26 cellular contexts compared by ENCODE assay signal in genomic region chr11:118222437-118222836, GRCh38. TPM values are rescaled to one million over a fixed set of nuclear protein-coding genes. Genes with fewer than 3 reads are reported as not detected.
DNase-seq lines count a peak whose midpoint lies in the region; ATAC-seq and TF ChIP-seq lines count a peak whose summit lies in the region.
"Had no signal": no experiment of that assay in that cellular context is flagged by ENCODE, and none has a peak within 500 bp of the region (broad histone marks: within the 10 kb centered on the region; RNA-seq: fewer than 3 reads in every experiment).

No MANE protein-coding gene starts in this region.

- no peak for TF ChIP-seq CTCF in CD4-positive, alpha-beta T cell (IDR thresholded peaks at IDR 0.05)
- TF ChIP-seq CTCF in esophagus muscularis mucosa (IDR thresholded peaks at IDR 0.05): no peak
- TF ChIP-seq CTCF in GM13977 (IDR thresholded peaks at IDR 0.05; ENCODE audit: extremely low read depth, insufficient read depth, missing control alignments): no peak

- H3K4me1 Mint-ChIP-seq in activated CD4-positive, alpha-beta T cell treated with anti-CD3 and anti-CD28 coated beads, Interleukin-2, amount 10 ng/mL, durations not matched to agents 24 days and 14 days: peaks cover 79% of the 10 kb centered on the region
- peaks cover 82% of the 10 kb centered on the region for H3K4me1 Mint-ChIP-seq in CD4-positive, alpha-beta T cell (ENCODE audit: low read depth)
- peaks cover 84% of the 10 kb centered on the region for H3K4me1 Mint-ChIP-seq in activated naive CD8-positive, alpha-beta T cell (ENCODE audit: low read depth)
- peaks cover 59 to 97% (median 85%) of the 10 kb centered on the region in 7 donors for H3K4me1 Mint-ChIP-seq in naive thymus-derived CD4-positive, alpha-beta T cell
- H3K4me1 Mint-ChIP-seq: brain had no signal

- CTCF ChIA-PET in CD4-positive, alpha-beta T cell (lab: Charles Lee): interaction anchor here (0.8 to 5.1 kb wide), 3 partner anchors 12 to 24 kb away, joined by 4 to 24 read pairs (median 6); no protein-coding TSS in a partner anchor
- CTCF ChIA-PET in naive thymus-derived CD4-positive, alpha-beta T cell (lab: Charles Lee): interaction anchor here (0.6 to 1.5 kb wide), 5 partner anchors 20 to 73 kb away, joined by 3 to 8 read pairs (median 4); no protein-coding TSS in a partner anchor

- DNase-seq in activated CD4-positive, alpha-beta T cell treated with anti-CD3 and anti-CD28 coated beads, Interleukin-2, amount 10 ng/mL, durations not matched to agents 24 days and 14 days: no peak
- DNase-seq in activated CD4-positive, alpha-beta T cell treated with anti-CD3 and anti-CD28 coated beads, Interleukin-2, amount 50 U/mL, for 48 hours: no peak
- DNase-seq in CD4-positive, alpha-beta T cell: no peak
- DNase-seq in naive thymus-derived CD4-positive, alpha-beta T cell: no peak
- no peak for DNase-seq in esophagus muscularis mucosa (ENCODE audit: extremely low spot score)
- DNase-seq in GM13977 (ENCODE audit: low spot score): no peak
- DNase-seq: activated CD4-positive, alpha-beta T cell treated with anti-CD3 and anti-CD28 coated beads for 1 hour; BE2C; foreskin fibroblast; heart left ventricle; kidney glomerular epithelial cell; NCI-H1436 treated with DMSO at 0.1 percent for 48 hours; NCI-H524; NK-92 treated with Interleukin-12 subunit alpha and Interleukin-12 subunit beta, amount 100 ng/mL, for 24 hours; nucleus accumbens; SHP77 treated with DMSO at 0.1 percent for 48 hours had no signal

- peaks cover 74 to 78% of the 10 kb centered on the region in 2 donors for H3K4me1 ChIP-seq in naive thymus-derived CD4-positive, alpha-beta T cell (ENCODE audit: control insufficient read depth in 2 of 2, insufficient read depth in 2 of 2, low read length in 2 of 2)
- H3K4me1 ChIP-seq in esophagus muscularis mucosa: no peaks in the 10 kb centered on the region
- H3K4me1 ChIP-seq: BE2C had no signal

- no peak overlapping the region for H3K4me3 ChIP-seq in naive thymus-derived CD4-positive, alpha-beta T cell (ENCODE audit: low read length)
- no peak overlapping the region for H3K4me3 ChIP-seq in esophagus muscularis mucosa

- POLR2A ChIA-PET in CD4-positive, alpha-beta T cell (lab: Charles Lee): interaction anchor here (1.2 to 1.6 kb wide), 2 partner anchors 17 to 25 kb away, joined by 3 to 5 read pairs; no protein-coding TSS in a partner anchor
- POLR2A ChIA-PET in naive thymus-derived CD4-positive, alpha-beta T cell (lab: Charles Lee): interaction anchor here (0.6 to 1.5 kb wide), 9 partner anchors 9 to 113 kb away, joined by 3 to 6 read pairs (median 3); partner anchors contain the start of gene MPZL3

- H3K4me3 Mint-ChIP-seq in activated CD4-positive, alpha-beta T cell treated with anti-CD3 and anti-CD28 coated beads, Interleukin-2, amount 10 ng/mL, durations not matched to agents 24 days and 14 days: peak overlapping the region; percentile 78
- H3K4me3 Mint-ChIP-seq in CD4-positive, alpha-beta T cell: peak overlapping the region; percentile 81
- H3K4me3 Mint-ChIP-seq in activated naive CD8-positive, alpha-beta T cell: peak overlapping the region; percentile 98
- H3K4me3 Mint-ChIP-seq in naive thymus-derived CD4-positive, alpha-beta T cell: peak overlapping the region in 9 of 10 donors; percentile 75 to 93 (median 83)
- H3K4me3 Mint-ChIP-seq: brain had no signal

- WGBS in esophagus muscularis mucosa: 58% methylated on average over 4 of the region's 4 CpGs

- peaks cover 10% of the 10 kb centered on the region for H3K9me3 Mint-ChIP-seq in activated CD4-positive, alpha-beta T cell treated with anti-CD3 and anti-CD28 coated beads, Interleukin-2, amount 10 ng/mL, durations not matched to agents 24 days and 14 days
- no peaks in the 10 kb centered on the region for H3K9me3 Mint-ChIP-seq in CD4-positive, alpha-beta T cell
- H3K9me3 Mint-ChIP-seq in activated naive CD8-positive, alpha-beta T cell (ENCODE audit: low read depth): peaks cover 7% of the 10 kb centered on the region
- no peaks in the 10 kb centered on the region for H3K9me3 Mint-ChIP-seq in naive thymus-derived CD4-positive, alpha-beta T cell
- H3K9me3 Mint-ChIP-seq: brain had no signal

- peak overlapping the region; percentile 93 for H3K27ac Mint-ChIP-seq in activated CD4-positive, alpha-beta T cell treated with anti-CD3 and anti-CD28 coated beads, Interleukin-2, amount 10 ng/mL, durations not matched to agents 24 days and 14 days
- no peak overlapping the region for H3K27ac Mint-ChIP-seq in CD4-positive, alpha-beta T cell
- H3K27ac Mint-ChIP-seq in activated naive CD8-positive, alpha-beta T cell: no peak overlapping the region
- peak overlapping the region in 6 of 9 donors; percentile 82 to 95 (median 92) for H3K27ac Mint-ChIP-seq in naive thymus-derived CD4-positive, alpha-beta T cell
- H3K27ac Mint-ChIP-seq: brain had no signal

- no peaks in the 10 kb centered on the region for H3K27me3 ChIP-seq in CD4-positive, alpha-beta T cell (ENCODE audit: control insufficient read depth, insufficient read depth, low read length)
- no peaks in the 10 kb centered on the region for H3K27me3 ChIP-seq in naive thymus-derived CD4-positive, alpha-beta T cell (ENCODE audit: control insufficient read depth in 2 of 2, insufficient read depth in 2 of 2, low read length in 2 of 2)
- peaks cover 0 to 39% (median 0%) of the 10 kb centered on the region in 4 donors for H3K27me3 ChIP-seq in esophagus muscularis mucosa

- no peaks in the 10 kb centered on the region for H3K36me3 ChIP-seq in naive thymus-derived CD4-positive, alpha-beta T cell (ENCODE audit: control insufficient read depth in 2 of 3, insufficient read depth in 3 of 3, low read length in 3 of 3)
- H3K36me3 ChIP-seq in esophagus muscularis mucosa: no peaks in the 10 kb centered on the region
- H3K36me3 ChIP-seq: BE2C, heart left ventricle had no signal

- ATAC-seq in CD4-positive, alpha-beta T cell (ENCODE audit: poor library complexity): no peak
- ATAC-seq in naive thymus-derived CD4-positive, alpha-beta T cell: no peak
- ATAC-seq in HG02678 (IDR thresholded peaks at IDR 0.05; ENCODE audit: unreplicated experiment): no peak
- ATAC-seq: heart left ventricle had no signal

- no peaks in the 10 kb centered on the region for H3K27me3 Mint-ChIP-seq in activated CD4-positive, alpha-beta T cell treated with anti-CD3 and anti-CD28 coated beads, Interleukin-2, amount 10 ng/mL, durations not matched to agents 24 days and 14 days
- H3K27me3 Mint-ChIP-seq in CD4-positive, alpha-beta T cell: no peaks in the 10 kb centered on the region
- H3K27me3 Mint-ChIP-seq in activated naive CD8-positive, alpha-beta T cell: no peaks in the 10 kb centered on the region
- no peaks in the 10 kb centered on the region for H3K27me3 Mint-ChIP-seq in naive thymus-derived CD4-positive, alpha-beta T cell

- in situ Hi-C loops in GM13977 (cut with MboI; ENCODE audit: low pct_unique_long_range_greater_than_20kb, low sequenced_read_pairs, unreplicated experiment): no loop called here

- intact Hi-C loops in activated CD4-positive, alpha-beta T cell treated with anti-CD3 and anti-CD28 coated beads, Interleukin-2, amount 10 ng/mL, durations not matched to agents 24 days and 14 days (cut with micrococcal nuclease): no loop called here
- intact Hi-C loops in CD4-positive, alpha-beta T cell (cut with DNase I, micrococcal nuclease): loop anchor here in 1 of 2 experiments (5.0 kb wide), 1 partner anchor 35 kb away; no protein-coding TSS in a partner anchor
- intact Hi-C loops in naive thymus-derived CD4-positive, alpha-beta T cell (cut with micrococcal nuclease): loop anchor here in 1 of 2 donors (5.0 kb wide), 1 partner anchor 705 kb away; the partner anchor contains the start of gene BCL9L
- intact Hi-C loops in esophagus muscularis mucosa (cut with DNase I): no loop called here

- H3K27ac ChIP-seq in CD4-positive, alpha-beta T cell (ENCODE audit: low read depth, low read length): peak overlapping the region; percentile 84
- peak overlapping the region; percentile 78 for H3K27ac ChIP-seq in naive thymus-derived CD4-positive, alpha-beta T cell (ENCODE audit: low read depth, low read length)
- H3K27ac ChIP-seq in esophagus muscularis mucosa (replicated peaks in 1 of 4): no peak overlapping the region
- H3K27ac ChIP-seq: KMS-11 had no signal

- no peak for TF ChIP-seq EP300 in esophagus muscularis mucosa (IDR thresholded peaks at IDR 0.05)

- peaks cover 77% of the 10 kb centered on the region for H3K36me3 Mint-ChIP-seq in activated CD4-positive, alpha-beta T cell treated with anti-CD3 and anti-CD28 coated beads, Interleukin-2, amount 10 ng/mL, durations not matched to agents 24 days and 14 days (ENCODE audit: low read depth)
- H3K36me3 Mint-ChIP-seq in CD4-positive, alpha-beta T cell (ENCODE audit: low read depth): peaks cover 8% of the 10 kb centered on the region
- H3K36me3 Mint-ChIP-seq in activated naive CD8-positive, alpha-beta T cell: peaks cover 45% of the 10 kb centered on the region
- peaks cover 0 to 39% (median 8%) of the 10 kb centered on the region in 5 donors for H3K36me3 Mint-ChIP-seq in naive thymus-derived CD4-positive, alpha-beta T cell
- H3K36me3 Mint-ChIP-seq: brain had no signal

- H3K9me3 ChIP-seq in CD4-positive, alpha-beta T cell (ENCODE audit: control insufficient read depth, low read length): no peaks in the 10 kb centered on the region
- no peaks in the 10 kb centered on the region for H3K9me3 ChIP-seq in naive thymus-derived CD4-positive, alpha-beta T cell (ENCODE audit: control insufficient read depth in 2 of 3, low read length in 3 of 3)
- no peaks in the 10 kb centered on the region for H3K9me3 ChIP-seq in esophagus muscularis mucosa
- H3K9me3 ChIP-seq: BE2C, heart left ventricle had no signal

- TF ChIP-seq POLR2A in esophagus muscularis mucosa (IDR thresholded peaks at IDR 0.05; ENCODE audit: low read depth): no peak

RNA-seq across cellular contexts. Expression of gene JAML, which starts 2.4 kb away (rescaled TPM):
- 303 and 318 TPM in 2 replicates for total RNA-seq in activated CD4-positive, alpha-beta T cell treated with anti-CD3 and anti-CD28 coated beads, Interleukin-2, amount 10 ng/mL, durations not matched to agents 24 days and 14 days
- 10 to 100 TPM; 26.7 to 30.3 TPM for total RNA-seq in CD4-positive, alpha-beta T cell
- 100 to 1,000 TPM in 3 of 5 experiments, 10 to 100 TPM in 2; 64.3 to 120 (median 118) TPM for total RNA-seq in naive thymus-derived CD4-positive, alpha-beta T cell
- polyA plus RNA-seq in naive thymus-derived CD4-positive, alpha-beta T cell: 100 to 1,000 TPM in 1 of 2 donors, 10 to 100 TPM in 1; 94.1 to 195 TPM
- 1 to 10 TPM in 3 of 4 donors, under 1 TPM in 1; 0.92 to 8.9 (median 1.2) TPM for total RNA-seq in esophagus muscularis mucosa
- total RNA-seq: A673, chondrocyte, epithelial cell of proximal tubule, H4, lung microvascular endothelial cell had no signal

RNA-seq across cellular contexts. Expression of gene MPZL3, which starts 29.7 kb away (rescaled TPM):
- 64.6 and 65.4 TPM in 2 replicates for total RNA-seq in activated CD4-positive, alpha-beta T cell treated with anti-CD3 and anti-CD28 coated beads, Interleukin-2, amount 10 ng/mL, durations not matched to agents 24 days and 14 days
- 10 to 100 TPM; 29.0 to 30.2 TPM for total RNA-seq in CD4-positive, alpha-beta T cell
- 10 to 100 TPM; 13.3 to 17.4 (median 17.0) TPM for total RNA-seq in naive thymus-derived CD4-positive, alpha-beta T cell
- 1 to 10 TPM; 3.6 to 4.6 TPM for polyA plus RNA-seq in naive thymus-derived CD4-positive, alpha-beta T cell
- total RNA-seq in esophagus muscularis mucosa: under 1 TPM; 0.42 to 0.52 (median 0.48) TPM

RNA-seq across cellular contexts. Expression of gene MPZL2, which starts 41.7 kb away (rescaled TPM):
- total RNA-seq in activated CD4-positive, alpha-beta T cell treated with anti-CD3 and anti-CD28 coated beads, Interleukin-2, amount 10 ng/mL, durations not matched to agents 24 days and 14 days: 18.5 and 19.3 TPM in 2 replicates
- 1 to 10 TPM in 1 of 2 experiments, under 1 TPM in 1; 0.95 to 1.8 TPM for total RNA-seq in CD4-positive, alpha-beta T cell
- total RNA-seq in naive thymus-derived CD4-positive, alpha-beta T cell: 1 to 10 TPM in 4 of 5 experiments, under 1 TPM in 1; 0.69 to 5.9 (median 1.6) TPM
- polyA plus RNA-seq in naive thymus-derived CD4-positive, alpha-beta T cell: 1 to 10 TPM; 1.2 to 1.5 TPM
- total RNA-seq in esophagus muscularis mucosa: 10 to 100 TPM in 3 of 4 donors, 1 to 10 TPM in 1; 6.6 to 31.6 (median 13.9) TPM
- total RNA-seq: A673, chondrocyte had no signal

RNA-seq across cellular contexts. Expression of gene SCN2B, which starts 46.0 kb away (rescaled TPM):
- 0.02 and 0.05 TPM in 2 replicates for total RNA-seq in activated CD4-positive, alpha-beta T cell treated with anti-CD3 and anti-CD28 coated beads, Interleukin-2, amount 10 ng/mL, durations not matched to agents 24 days and 14 days
- total RNA-seq in CD4-positive, alpha-beta T cell: not detected
- total RNA-seq in naive thymus-derived CD4-positive, alpha-beta T cell: not detected
- not detected for polyA plus RNA-seq in naive thymus-derived CD4-positive, alpha-beta T cell
- total RNA-seq in esophagus muscularis mucosa: 1 to 10 TPM in 1 of 4 donors, under 1 TPM in 3; 0.42 to 1.2 (median 0.67) TPM
- total RNA-seq: A673, H4, lung microvascular endothelial cell, pulmonary artery endothelial cell had no signal

Comparison
In these comparisons a context has a peak if more than half of its experiments do, and no peak if none do; other contexts are left out.
1. H3K27ac Mint-ChIP-seq: peak in activated CD4-positive, alpha-beta T cell treated with anti-CD3 and anti-CD28 coated beads, Interleukin-2, amount 10 ng/mL, durations not matched to agents 24 days and 14 days (single experiment) and naive thymus-derived CD4-positive, alpha-beta T cell (6 of 9); none in CD4-positive, alpha-beta T cell (single experiment) and activated naive CD8-positive, alpha-beta T cell (single experiment).
2. H3K27ac ChIP-seq: peak in CD4-positive, alpha-beta T cell (single experiment) and naive thymus-derived CD4-positive, alpha-beta T cell (single experiment); none in esophagus muscularis mucosa (0 of 4).
3. RNA of gene MPZL3, which starts 29.7 kb away (total RNA-seq): 64.6 to 65.4 TPM in activated CD4-positive, alpha-beta T cell treated with anti-CD3 and anti-CD28 coated beads, Interleukin-2, amount 10 ng/mL, durations not matched to agents 24 days and 14 days, 29.0 to 30.2 TPM in CD4-positive, alpha-beta T cell and 13.3 to 17.4 TPM in naive thymus-derived CD4-positive, alpha-beta T cell; 0.42 to 0.52 TPM in esophagus muscularis mucosa; every median in the first group is over 4 times any median in the second.
4. Peak in every context shown above with its lines, with median percentiles within 50 percentile points of each other: H3K4me3 Mint-ChIP-seq.